Comparison of ENCODE assay signal across 23 cellular contexts in the genomic region with DNA sequence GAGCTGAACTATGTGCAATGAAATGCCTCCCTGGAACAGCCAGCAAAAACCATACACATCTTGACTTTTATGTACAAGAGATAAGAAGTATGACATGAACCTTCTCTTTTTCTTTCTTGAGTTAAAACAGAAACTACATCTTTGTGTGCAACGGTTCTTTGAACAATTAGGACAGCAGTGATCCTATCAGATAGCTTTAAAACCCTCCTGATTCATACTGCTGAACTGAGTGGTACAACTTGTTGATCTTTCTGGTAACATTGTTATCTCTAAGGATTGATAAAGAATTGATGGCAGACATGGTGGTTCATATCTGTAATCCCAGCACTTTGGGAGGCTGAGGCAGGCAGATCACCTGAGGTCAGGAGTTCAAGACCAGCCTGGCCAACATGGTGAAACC.
"Had no signal": no experiment of that assay in that cellular context is flagged by ENCODE, and none has a peak within 500 bp of the region (broad histone marks: within the 10 kb centered on the region; RNA-seq: fewer than 3 reads in every experiment).

No MANE protein-coding gene starts in this region.

- ATAC-seq: left lung, natural killer cell, psoas muscle, T-cell, upper lobe of right lung had no signal

- H3K27ac Mint-ChIP-seq: activated naive CD4-positive, alpha-beta T cell treated with anti-CD3 and anti-CD28 coated beads for 36 hours; activated naive CD8-positive, alpha-beta T cell treated with anti-CD3 and anti-CD28 coated beads, Interleukin-2, amount 10 ng/mL, durations not matched to agents 7 days and 5 days; endodermal cell; natural killer cell had no signal

- H3K27me3 Mint-ChIP-seq: activated naive CD8-positive, alpha-beta T cell treated with anti-CD3 and anti-CD28 coated beads, Interleukin-2, amount 10 ng/mL, durations not matched to agents 7 days and 5 days; activated T-cell treated with anti-CD3 and anti-CD28 coated beads, Interleukin-2, amount 50 U/mL, for 24 hours; T-cell had no signal

- H3K4me3 Mint-ChIP-seq: activated naive CD4-positive, alpha-beta T cell treated with anti-CD3 and anti-CD28 coated beads for 36 hours; activated naive CD8-positive, alpha-beta T cell treated with anti-CD3 and anti-CD28 coated beads, Interleukin-2, amount 10 ng/mL, durations not matched to agents 7 days and 5 days; activated T-cell treated with anti-CD3 and anti-CD28 coated beads, Interleukin-2, amount 50 U/mL, for 24 hours; endodermal cell; natural killer cell; T-cell had no signal

- H3K9me3 Mint-ChIP-seq: activated naive CD4-positive, alpha-beta T cell treated with anti-CD3 and anti-CD28 coated beads for 36 hours; activated naive CD8-positive, alpha-beta T cell treated with anti-CD3 and anti-CD28 coated beads, Interleukin-2, amount 10 ng/mL, durations not matched to agents 7 days and 5 days; activated T-cell treated with anti-CD3 and anti-CD28 coated beads, Interleukin-2, amount 50 U/mL, for 24 hours; endodermal cell; natural killer cell; T-cell had no signal

- DNase-seq: activated CD4-positive, alpha-beta T cell treated with anti-CD3 and anti-CD28 coated beads for 1 hour; activated CD4-positive, alpha-beta T cell treated with anti-CD3 and anti-CD28 coated beads, Interleukin-2, amount 50 U/mL, for 4 hours; activated CD8-positive, alpha-beta memory T cell treated with anti-CD3 and anti-CD28 coated beads for 24 hours; activated CD8-positive, alpha-beta memory T cell treated with anti-CD3 and anti-CD28 coated beads, Interleukin-2, amount 50 U/mL, for 4 hours; activated effector memory CD4-positive, alpha-beta T cell treated with Interleukin-2 at 50 U/mL for 16 hours; activated naive CD4-positive, alpha-beta T cell treated with anti-CD3 and anti-CD28 coated beads for 36 hours; activated naive CD8-positive, alpha-beta T cell treated with anti-CD3 and anti-CD28 coated beads, Interleukin-2, amount 10 ng/mL, durations not matched to agents 7 days and 5 days; activated T-cell treated with anti-CD3 and anti-CD28 coated beads, Interleukin-2, amount 50 U/mL, for 24 hours; amygdala; cortex of kidney; endodermal cell; foreskin fibroblast; kidney glomerular epithelial cell; left lung; midbrain; natural killer cell; ovary; psoas muscle; spleen; stimulated activated CD4-positive, alpha-beta T cell treated with anti-CD3 and anti-CD28 coated beads, Interleukin-4, amount 100 ng/mL, for 1 hour; stimulated activated naive CD4-positive, alpha-beta T cell treated with Interleukin-2 at 50 U/mL for 16 hours; T-cell; upper lobe of right lung had no signal
